In genomic region chr6:125952764-125953501, GRCh38 we compare ENCODE assay signal across 8 cellular contexts. TPM values are rescaled to one million over a fixed set of nuclear protein-coding genes. Genes with fewer than 3 reads are reported as not detected.
A peak's percentile ranks its signal among the peaks of the same experiment; 100 is the strongest.
DNase-seq lines count a peak whose midpoint lies in the region; ATAC-seq and TF ChIP-seq lines count a peak whose summit lies in the region.

No MANE protein-coding gene starts in this region.

- H3K27me3 Mint-ChIP-seq in HFFc6 (ENCODE audit: insufficient read depth), result no peaks in the 10 kb centered on the region; the same call in 1 of the 2 replicates

- no peaks in the 10 kb centered on the region for H3K27me3 ChIP-seq in BJ (ENCODE audit: control insufficient read depth, insufficient read depth, low read length)

- no peak for ATAC-seq in HG03045 (IDR thresholded peaks at IDR 0.05; ENCODE audit: unreplicated experiment)
- no peak for ATAC-seq in GM21576 (IDR thresholded peaks at IDR 0.05; ENCODE audit: unreplicated experiment)
- ATAC-seq in HG03571 (IDR thresholded peaks at IDR 0.05; ENCODE audit: unreplicated experiment), result no peak

- POLR2A ChIA-PET in BJ (lab: Charles Lee), result interaction anchor here (0.6 kb wide), 1 partner anchor 175 kb away, joined by 5 read pairs; no protein-coding TSS in a partner anchor

- H3K4me3 ChIP-seq in BJ (ENCODE audit: low read depth, low read length), result no peak overlapping the region

- TF ChIP-seq CTCF in BJ (IDR thresholded peaks at IDR 0.05; ENCODE audit: insufficient read depth, low read depth, low read length) (peak; percentile 66), HFFc6 (IDR thresholded peaks at IDR 0.05) (peak; percentile 77)

- no peaks in the 10 kb centered on the region for H3K9me3 Mint-ChIP-seq in HFFc6

- no peak for DNase-seq in BJ (ENCODE audit: low read depth)
- peak; percentile 33 for DNase-seq in HFFc6
- DNase-seq in T1000 (lab: John Stamatoyannopoulos, UW), result peak; percentile 60
- DNase-seq in iPS-NIHi7 (ENCODE audit: extremely low spot score), result peak; percentile 39
- DNase-seq in inferior parietal cortex (ENCODE audit: extremely low spot score), result no peak

- H3K27ac Mint-ChIP-seq in HFFc6, result no peak overlapping the region

- H3K4me3 Mint-ChIP-seq in HFFc6, result no peak overlapping the region

- peaks cover 34% of the 10 kb centered on the region for H3K4me1 Mint-ChIP-seq in HFFc6 (ENCODE audit: low read depth)

- H3K36me3 Mint-ChIP-seq in HFFc6 (ENCODE audit: low read depth), result no peaks in the 10 kb centered on the region

- H3K36me3 ChIP-seq in BJ (ENCODE audit: control insufficient read depth, insufficient read depth, low read length), result no peaks in the 10 kb centered on the region

- CTCF ChIA-PET in BJ (lab: Yijun Ruan, JAX), result interaction anchor here (0.6 to 4.1 kb wide), 26 partner anchors 9 to 199 kb away, joined by 3 to 49 read pairs (median 4); partner anchors contain the start of gene NCOA7

RNA-seq across cellular contexts. Expression of gene HINT3, which starts 3.6 kb away (rescaled TPM):
- 1.3 and 3.1 TPM in 2 replicates for polyA plus RNA-seq in BJ (2011; rRNA removed)
- 1.1 and 2.1 TPM in 2 replicates for polyA minus RNA-seq in BJ (2011; rRNA and poly(A)+ RNA removed)
- total RNA-seq in HFFc6 (2021; fragmentation: NEBNext Ultra II Directional; extraction: Animal tissue kit (Norgen Biotek cat#: 25700)), result 10 to 100 TPM; 11.0 to 14.4 (median 12.3) TPM

RNA-seq across cellular contexts. Expression of gene TRMT11, which starts 33.4 kb away (rescaled TPM):
- polyA plus RNA-seq in BJ (2011; rRNA removed), result 10.1 and 19.0 TPM in 2 replicates
- 7.2 and 11.3 TPM in 2 replicates for polyA minus RNA-seq in BJ (2011; rRNA and poly(A)+ RNA removed)
- total RNA-seq in HFFc6 (2021; fragmentation: NEBNext Ultra II Directional; extraction: Animal tissue kit (Norgen Biotek cat#: 25700)), result 10 to 100 TPM; 12.8 to 20.7 (median 15.2) TPM

Comparison
In these comparisons a context has a peak if more than half of its experiments do, and no peak if none do; other contexts are left out.
1. DNase-seq: peak in HFFc6 (single experiment), T1000 (single experiment) and iPS-NIHi7 (single experiment); none in BJ (single experiment) and inferior parietal cortex (single experiment).